Comparison of ENCODE assay signal across 22 cellular contexts in the genomic region with DNA sequence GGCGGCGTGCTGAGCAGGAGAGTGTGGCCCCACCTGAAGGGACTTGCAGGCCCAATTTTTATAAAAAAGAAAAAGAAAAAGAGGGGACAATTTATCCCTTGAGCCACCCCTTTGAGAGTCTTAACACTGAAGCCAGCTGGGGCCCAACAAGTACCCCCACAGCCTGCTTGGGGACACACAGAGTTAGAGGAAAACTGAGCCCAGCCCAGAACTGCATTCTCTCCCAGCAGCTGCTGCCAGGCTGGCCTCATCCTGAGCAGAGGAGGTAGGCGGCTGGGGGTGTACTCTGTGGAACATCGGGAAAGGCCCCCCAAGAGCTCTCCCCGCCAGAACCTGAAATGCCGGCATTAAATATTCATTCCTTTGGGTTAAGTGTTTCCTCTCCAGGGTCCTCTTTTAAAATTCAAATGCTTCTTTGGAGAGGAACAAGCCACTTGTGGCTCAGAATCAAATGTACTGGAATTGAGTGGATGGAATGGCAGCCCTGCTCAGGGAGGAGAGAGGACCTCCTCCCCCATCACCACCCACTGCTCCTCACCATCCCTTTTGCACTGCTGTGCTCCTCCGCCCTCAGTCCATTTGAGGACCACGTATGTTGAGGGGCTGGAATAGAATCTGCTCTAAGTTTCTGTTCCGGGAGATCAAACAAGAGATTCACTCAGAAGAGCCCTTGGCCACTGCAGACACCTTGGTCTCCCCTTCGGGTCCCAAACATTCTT. TPM values are rescaled to one million over a fixed set of nuclear protein-coding genes. Genes with fewer than 3 reads are reported as not detected.
A peak's percentile ranks its signal among the peaks of the same experiment; 100 is the strongest.
DNase-seq lines count a peak whose midpoint lies in the region; ATAC-seq and TF ChIP-seq lines count a peak whose summit lies in the region.
"Had no signal": no experiment of that assay in that cellular context is flagged by ENCODE, and none has a peak within 500 bp of the region (broad histone marks: within the 10 kb centered on the region; RNA-seq: fewer than 3 reads in every experiment).

No MANE protein-coding gene starts in this region.

- WGBS in endodermal cell (ENCODE audit: insufficient coverage in 1 of 2, insufficient read length in 1 of 2), 2 experiments = 61 to 66% methylated on average over 4 to 10 of the region's 10 CpGs

- H3K36me3 ChIP-seq in HUES48 (ENCODE audit: control insufficient read depth, insufficient read depth, low read length) (no peaks in the 10 kb centered on the region), endodermal cell (ENCODE audit: control insufficient read depth, insufficient read depth, low read length) (no peaks in the 10 kb centered on the region), left lung (no peaks in the 10 kb centered on the region), MG63 (no peaks in the 10 kb centered on the region)
- H3K36me3 ChIP-seq: BE2C had no signal

- H3K4me1 Mint-ChIP-seq in Calu3 (ENCODE audit: low read depth, unreplicated experiment) (peaks cover 38% of the 10 kb centered on the region), endodermal cell (peaks cover 3% of the 10 kb centered on the region)
- H3K4me1 Mint-ChIP-seq: IgD-negative memory B cell had no signal

- H3K4me3 ChIP-seq in HUES48 (ENCODE audit: low read depth, low read length) = no peak overlapping the region
- no peak overlapping the region for H3K4me3 ChIP-seq in endodermal cell (ENCODE audit: low read length)
- no peak overlapping the region for H3K4me3 ChIP-seq in left lung
- H3K4me3 ChIP-seq in MG63 = no peak overlapping the region
- H3K4me3 ChIP-seq: A549, GM12878, GM23248 had no signal

- in situ Hi-C loops in GM13977 (cut with MboI; ENCODE audit: low pct_unique_long_range_greater_than_20kb, low sequenced_read_pairs, unreplicated experiment) = no loop called here

- H3K4me1 ChIP-seq in HUES48 (ENCODE audit: control insufficient read depth, insufficient read depth, low read length) = peaks cover 26% of the 10 kb centered on the region; the same call in 1 of the 2 replicates
- H3K4me1 ChIP-seq in endodermal cell (ENCODE audit: control insufficient read depth, insufficient read depth, low read length) = no peaks in the 10 kb centered on the region
- no peaks in the 10 kb centered on the region for H3K4me1 ChIP-seq in left lung
- H3K4me1 ChIP-seq: A549, BE2C had no signal

- peaks cover 13% of the 10 kb centered on the region for H3K36me3 Mint-ChIP-seq in Calu3 (ENCODE audit: insufficient read depth, unreplicated experiment)
- H3K36me3 Mint-ChIP-seq in endodermal cell (ENCODE audit: low read depth) = peaks cover 4% of the 10 kb centered on the region

- H3K27ac Mint-ChIP-seq in Calu3 (ENCODE audit: unreplicated experiment) (peak overlapping the region; percentile 99), endodermal cell (no peak overlapping the region)
- H3K27ac Mint-ChIP-seq: IgD-negative memory B cell had no signal

- BruUV-seq in Calu3 (replicated peaks; lab: Mats Ljungman, UMichigan) = no TSS peak

- intact Hi-C loops in Calu3 (cut with micrococcal nuclease; ENCODE audit: unreplicated experiment) = no loop called here
- intact Hi-C loops in left lung (cut with DNase I) = no loop called here

- TF ChIP-seq CTCF in Calu3 (IDR thresholded peaks at IDR 0.05; ENCODE audit: unreplicated experiment) (no peak), endodermal cell (conservative IDR thresholded peaks at IDR 0.05) (no peak), left lung (IDR thresholded peaks at IDR 0.05) (no peak), GM13977 (IDR thresholded peaks at IDR 0.05; ENCODE audit: extremely low read depth, insufficient read depth, missing control alignments) (no peak)

- CTCF ChIA-PET in Calu3 (lab: Charles Lee) = no interaction called here

- H3K9ac ChIP-seq in HUES48 (ENCODE audit: low read depth, low read length) (no peak overlapping the region), endodermal cell (ENCODE audit: extremely low read depth, low read length, poor library complexity, severe bottlenecking) (no peak overlapping the region)
- H3K9ac ChIP-seq: GM23248 had no signal

- H3K27me3 ChIP-seq in HUES48 (ENCODE audit: control insufficient read depth, insufficient read depth, low read length) = no peaks in the 10 kb centered on the region; the same call in 1 of the 2 replicates
- H3K27me3 ChIP-seq in endodermal cell (ENCODE audit: control insufficient read depth, insufficient read depth, low read length, poor library complexity, severe bottlenecking) = peaks cover 13% of the 10 kb centered on the region
- peaks cover 0 to 44% of the 10 kb centered on the region in 2 donors for H3K27me3 ChIP-seq in left lung
- no peaks in the 10 kb centered on the region for H3K27me3 ChIP-seq in MG63
- H3K27me3 ChIP-seq: BE2C had no signal

- ATAC-seq in left lung = peak; percentile 50
- no peak for ATAC-seq in HG02973 (IDR thresholded peaks at IDR 0.05; ENCODE audit: unreplicated experiment)
- ATAC-seq: A549, GM12878, PC-3 had no signal

- H3K27me3 Mint-ChIP-seq in Calu3 (ENCODE audit: unreplicated experiment) = no peaks in the 10 kb centered on the region
- peaks cover 24% of the 10 kb centered on the region for H3K27me3 Mint-ChIP-seq in endodermal cell (ENCODE audit: insufficient read depth)

- H3K9me3 ChIP-seq in HUES48 (ENCODE audit: control insufficient read depth, insufficient read depth, low read length) = peaks cover 15% of the 10 kb centered on the region; the same call in 1 of the 2 replicates
- peaks cover 16% of the 10 kb centered on the region for H3K9me3 ChIP-seq in endodermal cell (ENCODE audit: control insufficient read depth, low read length)
- H3K9me3 ChIP-seq in left lung = peaks cover 0 to 9% of the 10 kb centered on the region in 2 donors
- no peaks in the 10 kb centered on the region; the same call in 1 of the 2 replicates for H3K9me3 ChIP-seq in MG63
- H3K9me3 ChIP-seq: BE2C had no signal

- peaks cover 4% of the 10 kb centered on the region for H3K9me3 Mint-ChIP-seq in Calu3 (ENCODE audit: low read depth, unreplicated experiment)
- H3K9me3 Mint-ChIP-seq in endodermal cell = peaks cover 16% of the 10 kb centered on the region

- DNase-seq in Calu3 (no peak), endodermal cell (peak; percentile 64), left lung (no peak), COLO829 (ENCODE audit: low spot score) (no peak), GM13977 (ENCODE audit: low spot score) (no peak), MG63 (no peak)
- DNase-seq: BE2C, DND-41, GM23248, NCI-H1694 treated with DMSO at 0.1 percent for 48 hours, NCI-H2081 treated with DMSO at 0.1 percent for 48 hours, NCI-H446 treated with DMSO at 0.1 percent for 48 hours, NCI-H526 treated with DMSO at 0.1 percent for 48 hours, PC-3, RPMI8226, SHP77 had no signal

- H3K27ac ChIP-seq in HUES48 (ENCODE audit: low read depth, low read length) (peak overlapping the region; percentile 18), endodermal cell (ENCODE audit: low read depth, low read length) (no peak overlapping the region), left lung (no peak overlapping the region)
- H3K27ac ChIP-seq: A549, GM23248 had no signal

- H3K4me3 Mint-ChIP-seq in Calu3 (ENCODE audit: low read depth, unreplicated experiment) = no peak overlapping the region
- H3K4me3 Mint-ChIP-seq in endodermal cell = no peak overlapping the region
- H3K4me3 Mint-ChIP-seq: IgD-negative memory B cell had no signal

RNA-seq across cellular contexts. Expression of gene C1QL2, which starts 45.6 kb away (rescaled TPM):
- total RNA-seq in Calu3 (2022) (not detected in 2 replicates), endodermal cell (not detected), left lung (not detected)
- not detected for polyA plus RNA-seq in endodermal cell (2013, experiment 1 of 2)
- not detected for polyA plus RNA-seq in endodermal cell (2013, experiment 2 of 2)
- total RNA-seq in MG63 (2014; rRNA removed; shearing (Covaris generic); ENCODE audit: low replicate concordance) = not detected in 2 replicates
- total RNA-seq: GM12878, GM23248, M059J, PC-3 had no signal
- polyA plus RNA-seq: A549, GM12878, GM23248, IgD-negative memory B cell had no signal
